In genomic region chr19:36140289-36141038, GRCh38 we compare ENCODE assay signal across 8 cellular contexts. TPM values are rescaled to one million over a fixed set of nuclear protein-coding genes. Genes with fewer than 3 reads are reported as not detected.
DNase-seq lines count a peak whose midpoint lies in the region; ATAC-seq and TF ChIP-seq lines count a peak whose summit lies in the region.

No MANE protein-coding gene starts in this region.

- peaks cover 32% of the 10 kb centered on the region for H3K4me1 Mint-ChIP-seq in stimulated activated effector memory CD8-positive, alpha-beta T cell treated with anti-CD3 and anti-CD28 coated beads, Interleukin-12 subunit alpha, Interleukin-12 subunit beta, amount 100 ng/mL, for 72 hours

- peak overlapping the region; percentile 95 for H3K4me3 Mint-ChIP-seq in stimulated activated effector memory CD8-positive, alpha-beta T cell treated with anti-CD3 and anti-CD28 coated beads, Interleukin-12 subunit alpha, Interleukin-12 subunit beta, amount 100 ng/mL, for 72 hours

- peaks cover 41% of the 10 kb centered on the region for H3K36me3 ChIP-seq in lower lobe of right lung

- DNase-seq in DMS114 treated with DMSO at 0.1 percent for 48 hours (lab: John Stamatoyannopoulos, UW; ENCODE audit: unreplicated experiment) (peak; percentile 59), NCI-H2171 (lab: John Stamatoyannopoulos, UW) (peak; percentile 54), lower lobe of right lung (peak; percentile 58)
- DNase-seq in effector CD8-positive, alpha-beta T cell (lab: John Stamatoyannopoulos, UW): peak; percentile 58
- peak in 1 of 2 donors; percentile 40 for DNase-seq in stimulated activated effector memory CD8-positive, alpha-beta T cell treated with anti-CD3 and anti-CD28 coated beads, Interleukin-12 subunit alpha, Interleukin-12 subunit beta, amount 100 ng/mL, for 72 hours (ENCODE audit: low spot score in 2 of 2)
- DNase-seq in effector CD4-positive, alpha-beta T cell: no peak

- no peaks in the 10 kb centered on the region for H3K27me3 ChIP-seq in lower lobe of right lung (ENCODE audit: low read depth)

- peaks cover 58% of the 10 kb centered on the region for H3K36me3 Mint-ChIP-seq in stimulated activated effector memory CD8-positive, alpha-beta T cell treated with anti-CD3 and anti-CD28 coated beads, Interleukin-12 subunit alpha, Interleukin-12 subunit beta, amount 100 ng/mL, for 72 hours

- ATAC-seq in GM21723 (IDR thresholded peaks at IDR 0.05; ENCODE audit: unreplicated experiment) (peak; percentile 15), lower lobe of right lung (peak; percentile 29 to 51)
- peak; percentile 30 to 38 for ATAC-seq in activated CD4-positive, CD25-positive, alpha-beta regulatory T cell treated with anti-CD3 and anti-CD28 coated beads, Interleukin-2, amount 50 U/mL, for 24 hours
- peak; percentile 26 for ATAC-seq in stimulated activated effector memory CD8-positive, alpha-beta T cell treated with anti-CD3 and anti-CD28 coated beads, Interleukin-12 subunit alpha, Interleukin-12 subunit beta, amount 100 ng/mL, for 72 hours

- H3K27ac Mint-ChIP-seq in stimulated activated effector memory CD8-positive, alpha-beta T cell treated with anti-CD3 and anti-CD28 coated beads, Interleukin-12 subunit alpha, Interleukin-12 subunit beta, amount 100 ng/mL, for 72 hours: peak overlapping the region; percentile 91

- H3K9me3 ChIP-seq in lower lobe of right lung: no peaks in the 10 kb centered on the region

- intact Hi-C loops in lower lobe of right lung (cut with DNase I): no loop called here

- H3K27ac ChIP-seq in lower lobe of right lung: peak overlapping the region; percentile 98

- TF ChIP-seq CTCF in lower lobe of right lung (IDR thresholded peaks at IDR 0.05): no peak

- peaks cover 2% of the 10 kb centered on the region for H3K9me3 Mint-ChIP-seq in stimulated activated effector memory CD8-positive, alpha-beta T cell treated with anti-CD3 and anti-CD28 coated beads, Interleukin-12 subunit alpha, Interleukin-12 subunit beta, amount 100 ng/mL, for 72 hours

- H3K4me1 ChIP-seq in lower lobe of right lung: peaks cover 32% of the 10 kb centered on the region

- peak overlapping the region; percentile 93 for H3K4me3 ChIP-seq in lower lobe of right lung

RNA-seq across cellular contexts. Expression of gene CAPNS1, which starts 0.6 kb away (rescaled TPM):
- total RNA-seq in lower lobe of right lung: 584 TPM

RNA-seq across cellular contexts. Expression of gene COX7A1, which starts 11.8 kb away (rescaled TPM):
- total RNA-seq in lower lobe of right lung: 64.2 TPM

RNA-seq across cellular contexts. Expression of gene TBCB, which starts 25.2 kb away (rescaled TPM):
- 90.2 TPM for total RNA-seq in lower lobe of right lung

RNA-seq across cellular contexts. Expression of gene POLR2I, which starts 25.8 kb away (rescaled TPM):
- 38.7 TPM for total RNA-seq in lower lobe of right lung

RNA-seq across cellular contexts. Expression of gene OVOL3, which starts 29.5 kb away (rescaled TPM):
- not detected for total RNA-seq in lower lobe of right lung
